In genomic region chr12:108511633-108512540, GRCh38 we compare ENCODE assay signal across 1 cellular context.
TF ChIP-seq lines count a peak whose summit lies in the region.

No MANE protein-coding gene starts in this region.

TF ChIP-seq in K562, 482 proteins besides CTCF, POLR2A, EP300 and RAD21 (continued from another document):
- TF ChIP-seq ZNF408 (CRISPR knock-in tag; IDR thresholded peaks at IDR 0.05; ENCODE audit: low read depth): no peak
- no peak for TF ChIP-seq E2F1 (CRISPR knock-in tag; IDR thresholded peaks at IDR 0.05)
- TF ChIP-seq MLLT1 (IDR thresholded peaks at IDR 0.05): no peak
- TF ChIP-seq ATF1 (CRISPR knock-in tag; IDR thresholded peaks at IDR 0.05): no peak
- TF ChIP-seq ATF1 (tag; IDR thresholded peaks at IDR 0.05): peak; percentile 29; the same call in 1 of the 2 replicates
- no peak for TF ChIP-seq HSF4 (CRISPR knock-in tag; IDR thresholded peaks at IDR 0.05; ENCODE audit: borderline replicate concordance)
- TF ChIP-seq ZNF3 (CRISPR knock-in tag; IDR thresholded peaks at IDR 0.05): no peak
- no peak for TF ChIP-seq JUNB (CRISPR knock-in tag; conservative IDR thresholded peaks at IDR 0.05)
- TF ChIP-seq NR2C2 (CRISPR knock-in tag; IDR thresholded peaks at IDR 0.05): no peak
- no peak for TF ChIP-seq NR2C2 (tag; IDR thresholded peaks at IDR 0.05)
- no peak for TF ChIP-seq CTBP1 (IDR thresholded peaks at IDR 0.05; ENCODE audit: borderline replicate concordance)
- TF ChIP-seq ZNF707 (CRISPR knock-in tag; conservative IDR thresholded peaks at IDR 0.05): no peak
- TF ChIP-seq ZNF444 (CRISPR knock-in tag; IDR thresholded peaks at IDR 0.05): no peak
- TF ChIP-seq SREBF2 (CRISPR knock-in tag; IDR thresholded peaks at IDR 0.05): no peak
- TF ChIP-seq ZNF766 (CRISPR knock-in tag; conservative IDR thresholded peaks at IDR 0.05): no peak
- no peak for TF ChIP-seq TAF7 (tag; IDR thresholded peaks at IDR 0.05)
- no peak for TF ChIP-seq MYBL2 (IDR thresholded peaks at IDR 0.05; ENCODE audit: low read depth)
- TF ChIP-seq MYBL2 (CRISPR knock-in tag; IDR thresholded peaks at IDR 0.05; ENCODE audit: borderline replicate concordance): no peak
- TF ChIP-seq NONO (IDR thresholded peaks at IDR 0.05; ENCODE audit: low read depth in 2 of 2, low read length in 1 of 2): no peak
- no peak for TF ChIP-seq ZC3H8 (IDR thresholded peaks at IDR 0.05)
- no peak for TF ChIP-seq RBM15 (IDR thresholded peaks at IDR 0.05; ENCODE audit: insufficient read depth, low read length)
- TF ChIP-seq U2AF1 (optimal IDR thresholded peaks at IDR 0.05; ENCODE audit: low read depth, low read length): no peak
- TF ChIP-seq NFRKB (IDR thresholded peaks at IDR 0.05; ENCODE audit: low read depth): no peak
- TF ChIP-seq JUND (IDR thresholded peaks at IDR 0.05; ENCODE audit: borderline replicate concordance, low read depth, low read length): 0 out of 2 replicates have a peak, but pooled peaks have one; percentile 25
- no peak for TF ChIP-seq JUND (tag; IDR thresholded peaks at IDR 0.05; ENCODE audit: borderline replicate concordance, low read depth, low read length)
- no peak for TF ChIP-seq ZNF133 (CRISPR knock-in tag; IDR thresholded peaks at IDR 0.05)
- no peak for TF ChIP-seq NFE2L1 (tag; IDR thresholded peaks at IDR 0.05; ENCODE audit: borderline replicate concordance, low read depth)
- TF ChIP-seq ZNF124 (CRISPR knock-in tag; IDR thresholded peaks at IDR 0.05): no peak
- no peak for TF ChIP-seq NFXL1 (CRISPR knock-in tag; IDR thresholded peaks at IDR 0.05)
- TF ChIP-seq ZNF316 (IDR thresholded peaks at IDR 0.05): no peak
- TF ChIP-seq KLF13 (tag; IDR thresholded peaks at IDR 0.05; ENCODE audit: borderline replicate concordance, low read depth): no peak
- no peak for TF ChIP-seq SAFB (IDR thresholded peaks at IDR 0.05; ENCODE audit: borderline replicate concordance, low read depth, low read length)
- TF ChIP-seq ZNF280B (CRISPR knock-in tag; IDR thresholded peaks at IDR 0.05): no peak
- no peak for TF ChIP-seq MTA3 (IDR thresholded peaks at IDR 0.05; ENCODE audit: borderline replicate concordance)
TF ChIP-seq in K562: peak in this region for 14.
